1 cellular context compared by ENCODE assay signal in genomic region chr22:41620646-41621098, GRCh38.
A peak's percentile ranks its signal among the peaks of the same experiment; 100 is the strongest.
TF ChIP-seq lines count a peak whose summit lies in the region.

DESI1 (minus strand) TSS chr22:41621043; CDS start chr22:41620839, 204 bp downstream.

TF ChIP-seq in H1, 55 proteins besides CTCF, POLR2A, EP300 and RAD21 (continued from another document):
- peak; percentile 15; the same call in 1 of the 2 replicates for TF ChIP-seq CHD2 (IDR thresholded peaks at IDR 0.05; ENCODE audit: low read length)
- no peak; the same call in 1 of the 2 replicates for TF ChIP-seq RFX5 (IDR thresholded peaks at IDR 0.05; ENCODE audit: borderline replicate concordance, low read depth, low read length)
- no peak for TF ChIP-seq BRCA1 (IDR thresholded peaks at IDR 0.05; ENCODE audit: low read depth, low read length)
